ENCODE assay signal across 1 cellular context in the genomic region with DNA sequence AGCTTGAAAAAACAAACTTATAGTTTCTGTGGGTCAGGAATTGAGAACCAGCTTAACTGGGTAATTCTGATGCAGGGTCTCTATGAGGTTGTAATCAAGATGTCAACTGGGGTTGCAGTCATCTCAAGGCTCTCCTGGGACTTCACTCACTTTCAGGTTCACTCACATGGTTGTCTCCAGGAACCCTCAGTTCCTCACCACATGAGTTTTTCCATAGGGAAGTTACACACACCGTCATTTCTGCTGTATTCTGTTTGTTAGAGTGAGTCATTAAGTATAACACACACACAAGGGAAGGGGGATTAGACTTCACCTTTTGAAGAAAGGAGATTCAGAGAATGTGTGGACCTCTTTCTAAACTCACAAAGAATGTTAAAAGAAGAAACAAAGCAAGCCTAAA.
TF ChIP-seq lines count a peak whose summit lies in the region.

No MANE protein-coding gene starts in this region.

TF ChIP-seq in IMR-90, 13 proteins besides CTCF, POLR2A, EP300 and RAD21:
- TF ChIP-seq RFX5 (IDR thresholded peaks at IDR 0.05; ENCODE audit: low read depth, low read length) (no peak), SMC3 (IDR thresholded peaks at IDR 0.05; ENCODE audit: low read depth, low read length) (no peak), MAZ (IDR thresholded peaks at IDR 0.05; ENCODE audit: borderline replicate concordance, low read depth, low read length) (no peak), CEBPB (IDR thresholded peaks at IDR 0.05; ENCODE audit: low read depth, low read length) (no peak), RCOR1 (IDR thresholded peaks at IDR 0.05; ENCODE audit: insufficient replicate concordance, low read length) (no peak), MAFK (IDR thresholded peaks at IDR 0.05; ENCODE audit: low read depth, low read length) (no peak), FOS (IDR thresholded peaks at IDR 0.05; ENCODE audit: low read depth, low read length) (no peak), BHLHE40 (IDR thresholded peaks at IDR 0.05; ENCODE audit: low read depth, low read length) (no peak), NFE2L2 (IDR thresholded peaks at IDR 0.05; ENCODE audit: low read depth, low read length) (no peak), MXI1 (IDR thresholded peaks at IDR 0.05; ENCODE audit: borderline replicate concordance, low read depth, low read length) (no peak)
- TF ChIP-seq, protein P1, sequence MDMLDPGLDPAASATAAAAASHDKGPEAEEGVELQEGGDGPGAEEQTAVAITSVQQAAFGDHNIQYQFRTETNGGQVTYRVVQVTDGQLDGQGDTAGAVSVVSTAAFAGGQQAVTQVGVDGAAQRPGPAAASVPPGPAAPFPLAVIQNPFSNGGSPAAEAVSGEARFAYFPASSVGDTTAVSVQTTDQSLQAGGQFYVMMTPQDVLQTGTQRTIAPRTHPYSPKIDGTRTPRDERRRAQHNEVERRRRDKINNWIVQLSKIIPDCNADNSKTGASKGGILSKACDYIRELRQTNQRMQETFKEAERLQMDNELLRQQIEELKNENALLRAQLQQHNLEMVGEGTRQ (IDR thresholded peaks at IDR 0.05; ENCODE audit: low read depth, low read length): no peak
- TF ChIP-seq, protein P2, sequence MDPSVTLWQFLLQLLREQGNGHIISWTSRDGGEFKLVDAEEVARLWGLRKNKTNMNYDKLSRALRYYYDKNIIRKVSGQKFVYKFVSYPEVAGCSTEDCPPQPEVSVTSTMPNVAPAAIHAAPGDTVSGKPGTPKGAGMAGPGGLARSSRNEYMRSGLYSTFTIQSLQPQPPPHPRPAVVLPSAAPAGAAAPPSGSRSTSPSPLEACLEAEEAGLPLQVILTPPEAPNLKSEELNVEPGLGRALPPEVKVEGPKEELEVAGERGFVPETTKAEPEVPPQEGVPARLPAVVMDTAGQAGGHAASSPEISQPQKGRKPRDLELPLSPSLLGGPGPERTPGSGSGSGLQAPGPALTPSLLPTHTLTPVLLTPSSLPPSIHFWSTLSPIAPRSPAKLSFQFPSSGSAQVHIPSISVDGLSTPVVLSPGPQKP (IDR thresholded peaks at IDR 0.05; ENCODE audit: borderline replicate concordance, low read depth, low read length): no peak
